Comparison of ENCODE assay signal across 10 cellular contexts in the genomic region with DNA sequence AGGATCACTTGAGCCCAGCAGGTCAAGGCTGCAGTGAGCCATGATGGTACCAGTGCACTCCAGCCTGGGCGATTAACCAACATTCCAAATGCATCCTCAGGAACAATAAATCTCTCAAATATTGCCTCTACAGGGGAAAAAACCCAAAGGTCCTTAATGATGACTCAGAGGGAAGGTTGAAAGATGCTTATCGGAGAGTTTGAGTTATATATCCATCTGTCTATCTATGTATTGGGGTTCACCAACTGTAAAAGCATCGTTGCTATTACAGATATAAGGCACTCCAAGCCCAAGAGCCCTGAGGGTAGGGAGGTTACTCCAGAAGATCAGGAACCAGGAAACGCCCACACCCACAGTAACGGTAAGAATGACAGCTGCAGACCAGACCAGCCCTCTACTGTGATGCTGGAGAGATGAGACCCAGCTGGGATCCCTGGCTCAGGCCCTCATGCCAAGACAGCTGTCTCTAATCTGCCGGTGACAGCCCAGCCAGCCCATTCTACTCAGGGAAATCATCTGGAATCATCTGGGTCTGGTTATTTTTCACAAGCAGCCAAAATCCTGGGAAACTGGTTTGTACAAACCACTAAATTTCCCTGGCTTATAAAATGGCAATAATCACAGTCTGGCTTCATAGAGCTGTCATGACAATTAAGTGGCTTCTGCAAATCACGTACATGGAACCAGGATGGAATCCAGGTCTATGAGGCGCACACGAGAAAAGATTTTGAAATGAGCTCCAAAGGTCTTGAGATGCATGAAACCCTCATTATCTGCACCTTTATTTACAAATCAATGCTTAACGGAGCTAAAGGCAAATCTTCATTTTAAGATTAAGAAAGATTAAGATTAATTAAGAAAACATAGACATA. TPM values are rescaled to one million over a fixed set of nuclear protein-coding genes. Genes with fewer than 3 reads are reported as not detected.
DNase-seq lines count a peak whose midpoint lies in the region; ATAC-seq and TF ChIP-seq lines count a peak whose summit lies in the region.
"Had no signal": no experiment of that assay in that cellular context is flagged by ENCODE, and none has a peak within 500 bp of the region (broad histone marks: within the 10 kb centered on the region; RNA-seq: fewer than 3 reads in every experiment).

No MANE protein-coding gene starts in this region.

- H3K4me1 ChIP-seq in SJCRH30, result peaks cover 5% of the 10 kb centered on the region
- H3K4me1 ChIP-seq in sigmoid colon, result no peaks in the 10 kb centered on the region
- peaks cover 0 to 5% of the 10 kb centered on the region in 2 donors for H3K4me1 ChIP-seq in thyroid gland

- no peaks in the 10 kb centered on the region for H3K27me3 ChIP-seq in SJCRH30
- H3K27me3 ChIP-seq in sigmoid colon, result no peaks in the 10 kb centered on the region
- no peaks in the 10 kb centered on the region for H3K27me3 ChIP-seq in thyroid gland

- H3K9me3 ChIP-seq in SJCRH30 (replicated peaks) (no peaks in the 10 kb centered on the region), sigmoid colon (no peaks in the 10 kb centered on the region), thyroid gland (no peaks in the 10 kb centered on the region)

- no peaks in the 10 kb centered on the region for H3K36me3 ChIP-seq in SJCRH30
- no peaks in the 10 kb centered on the region for H3K36me3 ChIP-seq in sigmoid colon
- H3K36me3 ChIP-seq in thyroid gland, result no peaks in the 10 kb centered on the region

- H3K27ac ChIP-seq in SJCRH30, result peak overlapping the region; percentile 23; the same call in 1 of the 2 replicates
- peak overlapping the region in 2 of 4 donors; percentile 0 to 21 for H3K27ac ChIP-seq in sigmoid colon
- H3K27ac ChIP-seq in thyroid gland, result no peak overlapping the region
- H3K27ac ChIP-seq: C4-2B had no signal

- H3K4me3 ChIP-seq in SJCRH30, result no peak overlapping the region
- no peak overlapping the region for H3K4me3 ChIP-seq in sigmoid colon
- no peak overlapping the region for H3K4me3 ChIP-seq in thyroid gland (replicated peaks in 1 of 3)

- DNase-seq in NCI-H2171 treated with DMSO at 0.1 percent for 48 hours (lab: John Stamatoyannopoulos, UW), result peak; percentile 4
- no peak for DNase-seq in NCI-H2171 (lab: John Stamatoyannopoulos, UW)
- DNase-seq in SJCRH30, result peak; percentile 80 to 85
- peak; percentile 27 to 63 for DNase-seq in erythroblast (lab: John Stamatoyannopoulos, UW)
- peak; percentile 86 for DNase-seq in sigmoid colon
- DNase-seq in thyroid gland, result no peak
- no peak for DNase-seq in activated CD8-positive, alpha-beta memory T cell treated with anti-CD3 and anti-CD28 coated beads, Interleukin-2, amount 50 U/mL, for 48 hours

- intact Hi-C loops in sigmoid colon (cut with DNase I) (no loop called here), thyroid gland (cut with DNase I) (no loop called here)

- no peak for TF ChIP-seq POLR2A in erythroblast (IDR thresholded peaks at IDR 0.05; ENCODE audit: low read length)
- TF ChIP-seq POLR2A in sigmoid colon (IDR thresholded peaks at IDR 0.05), result no peak
- TF ChIP-seq POLR2A in thyroid gland (IDR thresholded peaks at IDR 0.05), result no peak

- WGBS in sigmoid colon, 2 donors, result 20 to 47% methylated on average over 10 of the region's 10 CpGs
- WGBS in thyroid gland, 2 donors, result 71 to 80% methylated on average over 10 of the region's 10 CpGs

- no peak for TF ChIP-seq CTCF in sigmoid colon (IDR thresholded peaks at IDR 0.05)
- no peak for TF ChIP-seq CTCF in thyroid gland (IDR thresholded peaks at IDR 0.05)

- no peak for TF ChIP-seq EP300 in sigmoid colon (IDR thresholded peaks at IDR 0.05)

- no peak for ATAC-seq in HG02610 (IDR thresholded peaks at IDR 0.05; ENCODE audit: unreplicated experiment)

RNA-seq across cellular contexts. Expression of a gene that starts 23.8 kb away (rescaled TPM):
- total RNA-seq in SJCRH30 (2014; rRNA removed; shearing (Covaris generic)), result not detected in 2 replicates
- total RNA-seq in sigmoid colon, result not detected
- under 1 TPM in 1 of 3 donors, not detected in 2; 0.22 TPM for polyA plus RNA-seq in sigmoid colon
- total RNA-seq in thyroid gland, result under 1 TPM in 1 of 4 donors, not detected in 3; 0.81 TPM
- polyA plus RNA-seq: small intestine had no signal

RNA-seq across cellular contexts. Expression of a gene that starts 26.9 kb away (rescaled TPM):
- total RNA-seq in SJCRH30 (2014; rRNA removed; shearing (Covaris generic)), result not detected in 2 replicates
- 1 to 10 TPM in 3 of 4 donors, not detected in 1; 1.2 to 1.8 (median 1.8) TPM for total RNA-seq in sigmoid colon
- 1 to 10 TPM in 1 of 3 donors, under 1 TPM in 2; 0.46 to 1.6 (median 0.60) TPM for polyA plus RNA-seq in sigmoid colon
- under 1 TPM in 1 of 4 donors, not detected in 3; 0.78 TPM for total RNA-seq in thyroid gland

Comparison
In these comparisons a context has a peak if more than half of its experiments do, and no peak if none do; other contexts are left out.
1. DNase-seq: peak in NCI-H2171 treated with DMSO at 0.1 percent for 48 hours (single experiment), SJCRH30 (2 of 2), erythroblast (2 of 2) and sigmoid colon (single experiment); none in NCI-H2171 (single experiment), thyroid gland (0 of 2) and activated CD8-positive, alpha-beta memory T cell treated with anti-CD3 and anti-CD28 coated beads, Interleukin-2, amount 50 U/mL, for 48 hours (single experiment).